In genomic region chr7:2626498-2627117, GRCh38 we compare ENCODE assay signal across 15 cellular contexts. TPM values are rescaled to one million over a fixed set of nuclear protein-coding genes. Genes with fewer than 3 reads are reported as not detected.
A peak's percentile ranks its signal among the peaks of the same experiment; 100 is the strongest.
DNase-seq lines count a peak whose midpoint lies in the region; ATAC-seq and TF ChIP-seq lines count a peak whose summit lies in the region.
"Had no signal": no experiment of that assay in that cellular context is flagged by ENCODE, and none has a peak within 500 bp of the region (broad histone marks: within the 10 kb centered on the region; RNA-seq: fewer than 3 reads in every experiment).

No MANE protein-coding gene starts in this region.

- no peak overlapping the region for H4K91ac ChIP-seq in neuronal stem cell (ENCODE audit: low read depth, low read length, poor library complexity)

- H3K27ac ChIP-seq in neuronal stem cell (replicated peaks; ENCODE audit: low read length), result no peak overlapping the region
- H3K27ac ChIP-seq: HL-60 had no signal

- H2AFZ ChIP-seq in neuronal stem cell (ENCODE audit: low read length), result peak overlapping the region; percentile 64

- POLR2A ChIA-PET in WTC11 (lab: Charles Lee), result no interaction called here

- no peak overlapping the region; the same call in 1 of the 2 replicates for H3K27ac Mint-ChIP-seq in WTC11
- H3K27ac Mint-ChIP-seq: endodermal cell had no signal

- H2BK120ac ChIP-seq in neuronal stem cell (ENCODE audit: low read depth, low read length), result peak overlapping the region; percentile 98

- peak overlapping the region; percentile 7 for H2BK12ac ChIP-seq in neuronal stem cell (ENCODE audit: low read length)

- peak overlapping the region; percentile 99 for H2AK5ac ChIP-seq in neuronal stem cell (ENCODE audit: low read depth, low read length)

- H3K4me3 ChIP-seq in AG09309 (ENCODE audit: control insufficient read depth, low read depth, low read length), result no peak overlapping the region
- H3K4me3 ChIP-seq in fibroblast of the aortic adventitia (ENCODE audit: low read depth, low read length), result no peak overlapping the region
- H3K4me3 ChIP-seq in neuronal stem cell (ENCODE audit: low read length in 2 of 2), result no peak overlapping the region

- H3K27me3 ChIP-seq in neuronal stem cell (ENCODE audit: control insufficient read depth in 3 of 3, insufficient read depth in 3 of 3, low read depth in 1 of 3, low read length in 3 of 3), result peaks cover 0 to 3% (median 0%) of the 10 kb centered on the region in 3 experiments

- no peaks in the 10 kb centered on the region for H3K9me3 Mint-ChIP-seq in WTC11

- no peaks in the 10 kb centered on the region for H3K36me3 Mint-ChIP-seq in WTC11

- H3K9me3 ChIP-seq in neuronal stem cell (replicated peaks in 1 of 2; ENCODE audit: control insufficient read depth in 2 of 2, insufficient read depth in 1 of 2, low read depth in 1 of 2, low read length in 2 of 2), result peaks cover 0 to 4% of the 10 kb centered on the region in 2 donors

- peak overlapping the region; percentile 44 for H3K23ac ChIP-seq in neuronal stem cell (ENCODE audit: low read depth, low read length, poor library complexity)

- H2BK15ac ChIP-seq in neuronal stem cell (ENCODE audit: low read length), result peak overlapping the region; percentile 64

- peak; percentile 18 for DNase-seq in AG09309 (ENCODE audit: low read depth)
- peak; percentile 83 for DNase-seq in RPMI8226
- peak; percentile 96 for DNase-seq in fibroblast of the aortic adventitia (ENCODE audit: low read depth)
- DNase-seq in neuronal stem cell (ENCODE audit: low spot score), result no peak
- no peak for DNase-seq in WTC11 (ENCODE audit: low spot score)
- no peak for DNase-seq in NCI-H2081 (lab: John Stamatoyannopoulos, UW)
- DNase-seq: activated CD8-positive, alpha-beta memory T cell treated with anti-CD3 and anti-CD28 coated beads for 24 hours; activated gamma-delta T cell; AML-193; endodermal cell; NCI-H2029; small intestine had no signal

- H3K4ac ChIP-seq in neuronal stem cell (ENCODE audit: low read length), result peak overlapping the region; percentile 66

- peak overlapping the region; percentile 27 for H3K14ac ChIP-seq in neuronal stem cell (ENCODE audit: low read length)

- no CpG with 5 or more reads among the region's 20 CpGs for WGBS in neuronal stem cell (ENCODE audit: extremely low coverage in 2 of 2, insufficient read length in 2 of 2, insufficient replicate concordance in 1 of 2), 2 donors

- H3K9ac ChIP-seq in neuronal stem cell (ENCODE audit: low read depth, low read length, poor library complexity), result no peak overlapping the region

- TF ChIP-seq CTCF in AG09309 (IDR thresholded peaks at IDR 0.05; ENCODE audit: control insufficient read depth, insufficient read depth, low read depth, low read length, missing control alignments) (no peak), fibroblast of the aortic adventitia (IDR thresholded peaks at IDR 0.05; ENCODE audit: insufficient read depth, low read length) (no peak), WTC11 (IDR thresholded peaks at IDR 0.05) (no peak)

- ATAC-seq in WTC11, result no peak
- no peak for ATAC-seq in GM19328 (IDR thresholded peaks at IDR 0.05; ENCODE audit: unreplicated experiment)
- ATAC-seq in HG02642 (IDR thresholded peaks at IDR 0.05; ENCODE audit: poor library complexity, unreplicated experiment), result no peak

- peaks cover 2% of the 10 kb centered on the region; the same call in 1 of the 2 replicates for H3K27me3 Mint-ChIP-seq in WTC11 (ENCODE audit: low read depth)

- H3K4me1 ChIP-seq in neuronal stem cell (ENCODE audit: control insufficient read depth in 2 of 2, insufficient read depth in 1 of 2, low read depth in 1 of 2, low read length in 2 of 2), result peaks cover 12 to 29% of the 10 kb centered on the region in 2 donors

- H2BK5ac ChIP-seq in neuronal stem cell (ENCODE audit: low read length), result no peak overlapping the region

- no peak overlapping the region for H3K4me2 ChIP-seq in neuronal stem cell (ENCODE audit: insufficient read depth, low read length, poor library complexity, severe bottlenecking)

- peak overlapping the region; percentile 52 for H3K18ac ChIP-seq in neuronal stem cell (ENCODE audit: low read length)

- H3K4me1 Mint-ChIP-seq in WTC11, result peaks cover 14% of the 10 kb centered on the region

- H3K36me3 ChIP-seq in neuronal stem cell (replicated peaks in 1 of 2; ENCODE audit: control insufficient read depth in 2 of 2, insufficient read depth in 2 of 2, low read length in 2 of 2), result no peaks in the 10 kb centered on the region

- peak overlapping the region; percentile 9 for H4K8ac ChIP-seq in neuronal stem cell (ENCODE audit: low read depth, low read length)

- H3K4me3 Mint-ChIP-seq in WTC11, result no peak overlapping the region
- H3K4me3 Mint-ChIP-seq: endodermal cell had no signal

- CTCF ChIA-PET in WTC11 (lab: Charles Lee), result interaction anchor here (0.8 to 1.8 kb wide), 2 partner anchors 18 to 55 kb away, joined by 3 to 5 read pairs; no protein-coding TSS in a partner anchor

- H3K79me1 ChIP-seq in neuronal stem cell (ENCODE audit: low read depth, low read length), result peaks cover 6% of the 10 kb centered on the region

TF ChIP-seq in WTC11, 78 proteins besides CTCF, POLR2A, EP300 and RAD21:
- no peak for TF ChIP-seq TCF7 (CRISPR knock-in tag; IDR thresholded peaks at IDR 0.05; ENCODE audit: low read depth)

RNA-seq across cellular contexts. Expression of gene TTYH3, which starts 5.2 kb away (rescaled TPM):
- 9.2 and 27.9 TPM in 2 replicates for total RNA-seq in fibroblast of the aortic adventitia (ENCODE audit: low replicate concordance)
- polyA plus RNA-seq in neuronal stem cell (2013, experiment 1 of 2), result 136 TPM
- 133 TPM for polyA plus RNA-seq in neuronal stem cell (2013, experiment 2 of 2)
- 178 to 190 TPM (median 181 TPM) in 3 replicates for total RNA-seq in WTC11 (2021)

Comparison
In these comparisons a context has a peak if more than half of its experiments do, and no peak if none do; other contexts are left out.
1. DNase-seq: peak in AG09309 (single experiment), RPMI8226 (single experiment) and fibroblast of the aortic adventitia (single experiment); none in neuronal stem cell (single experiment), WTC11 (single experiment) and NCI-H2081 (0 of 2).